In genomic region chr1:166907763-166908162, GRCh38 we compare ENCODE assay signal across 23 cellular contexts. TPM values are rescaled to one million over a fixed set of nuclear protein-coding genes. Genes with fewer than 3 reads are reported as not detected.
A peak's percentile ranks its signal among the peaks of the same experiment; 100 is the strongest.
DNase-seq lines count a peak whose midpoint lies in the region; ATAC-seq and TF ChIP-seq lines count a peak whose summit lies in the region.
"Had no signal": no experiment of that assay in that cellular context is flagged by ENCODE, and none has a peak within 500 bp of the region (broad histone marks: within the 10 kb centered on the region; RNA-seq: fewer than 3 reads in every experiment).

No MANE protein-coding gene starts in this region.

- H3K9me3 ChIP-seq in SU-DHL-6 (ENCODE audit: insufficient read depth, low read length): 0 out of 2 replicates have a peak, but pooled peaks cover 4% of the 10 kb centered on the region
- H3K9me3 ChIP-seq: esophagus squamous epithelium, lower lobe of right lung, suprapubic skin had no signal

- no peaks in the 10 kb centered on the region for H3K9me2 ChIP-seq in SU-DHL-6 (replicated peaks; ENCODE audit: insufficient read depth, low read length)

- CTCF ChIA-PET in activated naive CD4-positive, alpha-beta T cell treated with anti-CD3 and anti-CD28 coated beads, Interleukin-2, amount 10 ng/mL, durations not matched to agents 7 days and 5 days (lab: Charles Lee): interaction anchor here (0.6 to 20.7 kb wide), 4 partner anchors 23 to 151 kb away, joined by 3 to 682 read pairs (median 18); no protein-coding TSS in a partner anchor

- no peaks in the 10 kb centered on the region for H3F3A ChIP-seq in SU-DHL-6 (ENCODE audit: insufficient read depth)

- H3K9me3 Mint-ChIP-seq in activated naive CD4-positive, alpha-beta T cell treated with anti-CD3 and anti-CD28 coated beads, Interleukin-2, amount 10 ng/mL, durations not matched to agents 7 days and 5 days: no peaks in the 10 kb centered on the region
- H3K9me3 Mint-ChIP-seq: immature natural killer cell had no signal

- H3K27me3 Mint-ChIP-seq in activated naive CD4-positive, alpha-beta T cell treated with anti-CD3 and anti-CD28 coated beads, Interleukin-2, amount 10 ng/mL, durations not matched to agents 7 days and 5 days: peaks cover 7% of the 10 kb centered on the region

- no peak overlapping the region for H3K4me2 ChIP-seq in SU-DHL-6 (ENCODE audit: low read depth, low read length, poor library complexity, severe bottlenecking)

- no peaks in the 10 kb centered on the region for H4K20me1 ChIP-seq in SU-DHL-6 (ENCODE audit: low read depth, low read length)

- peak overlapping the region; percentile 35 for H2AFZ ChIP-seq in SU-DHL-6 (ENCODE audit: low read depth, low read length, severe bottlenecking)

- peaks cover 28% of the 10 kb centered on the region for H3K4me1 Mint-ChIP-seq in activated naive CD4-positive, alpha-beta T cell treated with anti-CD3 and anti-CD28 coated beads, Interleukin-2, amount 10 ng/mL, durations not matched to agents 7 days and 5 days

- H3K9ac ChIP-seq in SU-DHL-6 (ENCODE audit: low read length): no peak overlapping the region

- no peaks in the 10 kb centered on the region for H3K27me3 ChIP-seq in SU-DHL-6 (ENCODE audit: low read length)
- H3K27me3 ChIP-seq: esophagus squamous epithelium, suprapubic skin had no signal

- H3K36me3 ChIP-seq in SU-DHL-6 (ENCODE audit: low read length): 0 out of 2 replicates have a peak, but pooled peaks cover 4% of the 10 kb centered on the region
- H3K36me3 ChIP-seq: esophagus squamous epithelium, lower lobe of right lung, suprapubic skin had no signal

- ATAC-seq in GM19463 (IDR thresholded peaks at IDR 0.05; ENCODE audit: unreplicated experiment) (peak; percentile 48), HG03175 (IDR thresholded peaks at IDR 0.05; ENCODE audit: unreplicated experiment) (peak; percentile 53), omental fat pad (ENCODE audit: low FRiP score) (no peak), GM18873 (IDR thresholded peaks at IDR 0.05; ENCODE audit: low FRiP score, unreplicated experiment) (no peak)
- no peak for ATAC-seq in stimulated activated naive CD8-positive, alpha-beta T cell treated with anti-CD3 and anti-CD28 coated beads, Interleukin-15, Interleukin-2, amounts not matched to agents 100 U/mL and 50 U/mL, for 24 hours
- ATAC-seq: lower lobe of right lung; naive thymus-derived CD8-positive, alpha-beta T cell had no signal

- H3K79me2 ChIP-seq in SU-DHL-6 (ENCODE audit: insufficient read depth, low read length): no peaks in the 10 kb centered on the region

- H3K36me3 Mint-ChIP-seq in activated naive CD4-positive, alpha-beta T cell treated with anti-CD3 and anti-CD28 coated beads, Interleukin-2, amount 10 ng/mL, durations not matched to agents 7 days and 5 days: no peaks in the 10 kb centered on the region
- H3K36me3 Mint-ChIP-seq: immature natural killer cell; naive thymus-derived CD8-positive, alpha-beta T cell had no signal

- DNase-seq in GM12865 (ENCODE audit: low read depth): peak; percentile 50
- DNase-seq in stimulated activated naive CD8-positive, alpha-beta T cell treated with anti-CD3 and anti-CD28 coated beads, Interleukin-15, Interleukin-2, amounts not matched to agents 100 U/mL and 50 U/mL, for 24 hours: no peak
- no peak for DNase-seq in activated naive CD4-positive, alpha-beta T cell treated with anti-CD3 and anti-CD28 coated beads, Interleukin-2, amount 10 ng/mL, durations not matched to agents 7 days and 5 days
- no peak for DNase-seq in omental fat pad (ENCODE audit: low spot score)
- DNase-seq: activated CD4-positive, alpha-beta T cell treated with anti-CD3 and anti-CD28 coated beads for 4 hours; activated gamma-delta T cell treated with Interleukin-2 at 50 U/mL for 16 hours; amygdala; caudate nucleus; DND-41; esophagus squamous epithelium; glutamatergic neuron; immature natural killer cell; lower lobe of right lung; naive thymus-derived CD8-positive, alpha-beta T cell; NCI-H187; NCI-H345; stimulated activated CD4-positive, alpha-beta T cell treated with anti-CD3 and anti-CD28 coated beads, Interleukin-4, amount 100 ng/mL, for 1 hour had no signal

- no peak overlapping the region for H3K27ac ChIP-seq in SU-DHL-6 (ENCODE audit: low read depth, low read length)
- H3K27ac ChIP-seq: esophagus squamous epithelium, lower lobe of right lung, skin epidermis, suprapubic skin had no signal

- no peak overlapping the region for H3K4me3 Mint-ChIP-seq in activated naive CD4-positive, alpha-beta T cell treated with anti-CD3 and anti-CD28 coated beads, Interleukin-2, amount 10 ng/mL, durations not matched to agents 7 days and 5 days
- H3K4me3 Mint-ChIP-seq: immature natural killer cell; naive thymus-derived CD8-positive, alpha-beta T cell had no signal

- TF ChIP-seq CTCF in GM12865 (IDR thresholded peaks at IDR 0.05; ENCODE audit: insufficient read depth, low read depth, low read length, missing control alignments): no peak
- TF ChIP-seq CTCF in SU-DHL-6 (IDR thresholded peaks at IDR 0.05; ENCODE audit: insufficient read depth, low read length, poor library complexity, severe bottlenecking): no peak
- no peak for TF ChIP-seq CTCF in omental fat pad (IDR thresholded peaks at IDR 0.05)

- H3K4me3 ChIP-seq in GM12865 (ENCODE audit: low read depth, low read length): no peak overlapping the region
- no peak overlapping the region for H3K4me3 ChIP-seq in SU-DHL-6 (ENCODE audit: insufficient read depth, low read length, poor library complexity, severe bottlenecking)
- H3K4me3 ChIP-seq: esophagus squamous epithelium, lower lobe of right lung, skin epidermis, suprapubic skin had no signal

- no peak overlapping the region for H3K27ac Mint-ChIP-seq in activated naive CD4-positive, alpha-beta T cell treated with anti-CD3 and anti-CD28 coated beads, Interleukin-2, amount 10 ng/mL, durations not matched to agents 7 days and 5 days
- H3K27ac Mint-ChIP-seq: immature natural killer cell; naive thymus-derived CD8-positive, alpha-beta T cell had no signal

RNA-seq across cellular contexts. Expression of gene TADA1, which starts 31.7 kb away (rescaled TPM):
- 1 to 10 TPM; 5.9 to 8.7 (median 6.8) TPM for total RNA-seq in omental fat pad

Comparison
In these comparisons a context has a peak if more than half of its experiments do, and no peak if none do; other contexts are left out.
1. ATAC-seq: peak in GM19463 (single experiment) and HG03175 (single experiment); none in stimulated activated naive CD8-positive, alpha-beta T cell treated with anti-CD3 and anti-CD28 coated beads, Interleukin-15, Interleukin-2, amounts not matched to agents 100 U/mL and 50 U/mL, for 24 hours (single experiment), omental fat pad (single experiment) and GM18873 (single experiment).